Comparison of ENCODE assay signal across 11 cellular contexts in the genomic region with DNA sequence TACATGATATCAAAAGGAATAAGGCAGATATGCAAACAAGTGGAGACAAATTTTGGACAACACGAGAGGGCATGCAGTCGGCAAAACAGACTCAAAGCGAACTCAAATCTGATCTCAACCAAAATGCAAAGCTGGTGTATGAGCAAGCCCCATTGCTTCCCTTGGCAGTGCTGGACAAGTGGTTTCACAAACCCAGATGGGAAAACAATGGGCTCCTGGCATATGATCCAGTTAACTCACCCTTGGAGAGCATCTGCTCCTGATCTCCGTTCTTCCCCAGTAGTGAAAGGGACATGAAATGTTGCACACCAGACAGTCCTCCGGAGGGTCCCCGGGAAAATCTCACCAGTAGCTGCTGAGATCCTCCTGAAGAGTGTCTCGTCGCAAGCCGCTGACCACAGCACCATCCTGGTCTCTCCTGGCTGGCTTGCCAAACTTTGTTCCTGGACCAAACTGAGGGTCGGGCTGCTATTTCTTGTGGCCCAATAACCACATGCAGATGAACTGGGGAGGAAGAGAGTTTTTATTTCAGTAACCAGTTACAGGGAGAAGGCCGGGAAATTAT.
"Had no signal": no experiment of that assay in that cellular context is flagged by ENCODE, and none has a peak within 500 bp of the region (broad histone marks: within the 10 kb centered on the region; RNA-seq: fewer than 3 reads in every experiment).

No MANE protein-coding gene starts in this region.

- H3K27ac ChIP-seq: esophagus squamous epithelium, pancreas, transverse colon had no signal

- H3K27ac Mint-ChIP-seq: activated CD4-positive, alpha-beta memory T cell treated with anti-CD3 and anti-CD28 coated beads for 36 hours; activated naive CD8-positive, alpha-beta T cell treated with anti-CD3 and anti-CD28 coated beads for 36 hours; stimulated activated effector memory CD8-positive, alpha-beta T cell treated with anti-CD3 and anti-CD28 coated beads, Interleukin-12 subunit alpha, Interleukin-12 subunit beta, amount 100 ng/mL, for 72 hours had no signal

- H3K9me3 Mint-ChIP-seq: activated CD4-positive, alpha-beta memory T cell treated with anti-CD3 and anti-CD28 coated beads for 36 hours; activated naive CD8-positive, alpha-beta T cell treated with anti-CD3 and anti-CD28 coated beads for 36 hours; activated T-cell treated with anti-CD3 and anti-CD28 coated beads, Interleukin-2, amount 50 U/mL, for 4 hours; stimulated activated effector memory CD8-positive, alpha-beta T cell treated with anti-CD3 and anti-CD28 coated beads, Interleukin-12 subunit alpha, Interleukin-12 subunit beta, amount 100 ng/mL, for 72 hours had no signal

- H3K4me3 ChIP-seq: esophagus squamous epithelium, pancreas, smooth muscle cell, transverse colon had no signal

- H3K4me3 Mint-ChIP-seq: activated CD4-positive, alpha-beta memory T cell treated with anti-CD3 and anti-CD28 coated beads for 36 hours; activated naive CD8-positive, alpha-beta T cell treated with anti-CD3 and anti-CD28 coated beads for 36 hours; activated T-cell treated with anti-CD3 and anti-CD28 coated beads, Interleukin-2, amount 50 U/mL, for 4 hours; stimulated activated effector memory CD8-positive, alpha-beta T cell treated with anti-CD3 and anti-CD28 coated beads, Interleukin-12 subunit alpha, Interleukin-12 subunit beta, amount 100 ng/mL, for 72 hours had no signal

- H3K36me3 ChIP-seq: esophagus squamous epithelium, pancreas, transverse colon had no signal

- H3K9me3 ChIP-seq: esophagus squamous epithelium, pancreas, transverse colon had no signal

- H3K36me3 Mint-ChIP-seq: activated CD4-positive, alpha-beta memory T cell treated with anti-CD3 and anti-CD28 coated beads for 36 hours; activated naive CD8-positive, alpha-beta T cell treated with anti-CD3 and anti-CD28 coated beads for 36 hours; stimulated activated effector memory CD8-positive, alpha-beta T cell treated with anti-CD3 and anti-CD28 coated beads, Interleukin-12 subunit alpha, Interleukin-12 subunit beta, amount 100 ng/mL, for 72 hours had no signal

- DNase-seq: activated CD4-positive, alpha-beta memory T cell treated with anti-CD3 and anti-CD28 coated beads for 36 hours; activated CD4-positive, CD25-positive, alpha-beta regulatory T cell treated with anti-CD3 and anti-CD28 coated beads, Interleukin-2, amount 50 U/mL, for 72 hours; activated gamma-delta T cell; activated naive CD8-positive, alpha-beta T cell treated with anti-CD3 and anti-CD28 coated beads for 36 hours; activated T-cell treated with anti-CD3 and anti-CD28 coated beads, Interleukin-2, amount 50 U/mL, for 4 hours; esophagus squamous epithelium; pancreas; right cardiac atrium; transverse colon had no signal

- H3K27me3 ChIP-seq: esophagus squamous epithelium, pancreas, transverse colon had no signal

- H3K4me2 ChIP-seq: smooth muscle cell had no signal

- H3K4me1 ChIP-seq: pancreas, transverse colon had no signal

- ATAC-seq: activated T-cell treated with anti-CD3 and anti-CD28 coated beads, Interleukin-2, amount 50 U/mL, for 4 hours; pancreas; right cardiac atrium; stimulated activated effector memory CD8-positive, alpha-beta T cell treated with anti-CD3 and anti-CD28 coated beads, Interleukin-12 subunit alpha, Interleukin-12 subunit beta, amount 100 ng/mL, for 72 hours had no signal

- H3K4me1 Mint-ChIP-seq: activated naive CD8-positive, alpha-beta T cell treated with anti-CD3 and anti-CD28 coated beads for 36 hours; stimulated activated effector memory CD8-positive, alpha-beta T cell treated with anti-CD3 and anti-CD28 coated beads, Interleukin-12 subunit alpha, Interleukin-12 subunit beta, amount 100 ng/mL, for 72 hours had no signal
